14 cellular contexts compared by ENCODE assay signal in the genomic region with DNA sequence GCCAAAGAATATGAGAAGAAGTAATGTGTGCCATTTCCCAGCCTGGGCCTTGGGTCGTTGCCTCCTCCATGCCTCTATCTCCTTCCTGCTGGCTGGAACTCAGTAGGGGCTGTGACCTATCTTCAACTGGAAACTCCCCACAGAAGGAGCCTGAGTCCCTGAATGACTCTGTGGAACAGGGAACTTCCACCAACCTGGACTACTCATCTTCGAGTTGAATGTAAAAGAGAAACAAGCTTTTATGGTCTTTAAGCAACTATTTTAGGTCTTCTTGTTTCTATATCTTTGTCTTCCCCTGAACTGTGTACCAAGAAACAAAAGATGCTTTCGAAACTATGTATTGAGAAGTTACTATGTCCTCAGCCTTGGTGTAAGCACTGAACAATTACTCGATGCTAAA.
DNase-seq lines count a peak whose midpoint lies in the region; ATAC-seq, FAIRE-seq and TF ChIP-seq lines count a peak whose summit lies in the region.
"Had no signal": no experiment of that assay in that cellular context is flagged by ENCODE, and none has a peak within 500 bp of the region (broad histone marks: within the 10 kb centered on the region; RNA-seq: fewer than 3 reads in every experiment).

No MANE protein-coding gene starts in this region.

- no peak for TF ChIP-seq CTCF in activated CD8-positive, alpha-beta T cell treated with anti-CD3 and anti-CD28 coated beads for 36 hours (IDR thresholded peaks at IDR 0.05)

- DNase-seq in GM18507 (ENCODE audit: extremely low spot score, insufficient read length, low read depth) (no peak), OCI-M2 (lab: John Stamatoyannopoulos, UW; ENCODE audit: unreplicated experiment) (no peak), left ventricle myocardium superior (no peak), RKO (ENCODE audit: low spot score) (no peak)
- DNase-seq in activated CD8-positive, alpha-beta T cell treated with anti-CD3 and anti-CD28 coated beads for 36 hours, result no peak
- DNase-seq: activated B cell treated with CpG ODN at 0.5 μM for 24 hours; DMS79; NCI-H2171 treated with DMSO at 0.1 percent for 48 hours; stimulated activated CD4-positive, alpha-beta T cell treated with anti-CD3 and anti-CD28 coated beads, Interleukin-1b, Interleukin-23, amount 100 ng/mL, for 48 hours had no signal

- intact Hi-C loops in activated CD8-positive, alpha-beta T cell treated with anti-CD3 and anti-CD28 coated beads for 36 hours (cut with micrococcal nuclease), result no loop called here
- intact Hi-C loops in left ventricle myocardium superior (cut with micrococcal nuclease), result no loop called here

- ATAC-seq in GM21367 (IDR thresholded peaks at IDR 0.05; ENCODE audit: unreplicated experiment), result peak; percentile 51
- peak; percentile 64 for ATAC-seq in HG02884 (IDR thresholded peaks at IDR 0.05; ENCODE audit: unreplicated experiment)
- peak; percentile 44 for ATAC-seq in HG03571 (IDR thresholded peaks at IDR 0.05; ENCODE audit: unreplicated experiment)
- ATAC-seq in activated CD8-positive, alpha-beta T cell treated with anti-CD3 and anti-CD28 coated beads for 36 hours, result no peak
- no peak for ATAC-seq in left ventricle myocardium superior

- no peak overlapping the region for H3K4me3 Mint-ChIP-seq in activated CD8-positive, alpha-beta T cell treated with anti-CD3 and anti-CD28 coated beads for 36 hours
- H3K4me3 Mint-ChIP-seq: activated B cell treated with CpG ODN at 0.5 μM for 24 hours, nephron had no signal

- peak; percentile 5 for FAIRE-seq in GM18507 (lab: Jason Lieb, UNC)
- FAIRE-seq: colon had no signal

- no peaks in the 10 kb centered on the region for H3K27me3 Mint-ChIP-seq in activated CD8-positive, alpha-beta T cell treated with anti-CD3 and anti-CD28 coated beads for 36 hours
- H3K27me3 Mint-ChIP-seq: activated B cell treated with CpG ODN at 0.5 μM for 24 hours had no signal

- H3K9me3 Mint-ChIP-seq in activated CD8-positive, alpha-beta T cell treated with anti-CD3 and anti-CD28 coated beads for 36 hours, result no peaks in the 10 kb centered on the region
- H3K9me3 Mint-ChIP-seq: activated B cell treated with CpG ODN at 0.5 μM for 24 hours had no signal

- CTCF ChIA-PET in activated CD8-positive, alpha-beta T cell treated with anti-CD3 and anti-CD28 coated beads for 36 hours (lab: Charles Lee), result no interaction called here

- POLR2A ChIA-PET in activated CD8-positive, alpha-beta T cell treated with anti-CD3 and anti-CD28 coated beads for 36 hours (lab: Charles Lee), result no interaction called here

- H3K4me1 Mint-ChIP-seq in activated CD8-positive, alpha-beta T cell treated with anti-CD3 and anti-CD28 coated beads for 36 hours (ENCODE audit: low read depth), result no peaks in the 10 kb centered on the region
- H3K4me1 Mint-ChIP-seq: activated B cell treated with CpG ODN at 0.5 μM for 24 hours had no signal

- no peak overlapping the region for H3K27ac Mint-ChIP-seq in activated CD8-positive, alpha-beta T cell treated with anti-CD3 and anti-CD28 coated beads for 36 hours
- H3K27ac Mint-ChIP-seq: activated B cell treated with CpG ODN at 0.5 μM for 24 hours had no signal

- no peaks in the 10 kb centered on the region for H3K36me3 Mint-ChIP-seq in activated CD8-positive, alpha-beta T cell treated with anti-CD3 and anti-CD28 coated beads for 36 hours (ENCODE audit: low read depth)

Comparison
In these comparisons a context has a peak if more than half of its experiments do, and no peak if none do; other contexts are left out.
1. ATAC-seq: peak in GM21367 (single experiment), HG02884 (single experiment) and HG03571 (single experiment); none in activated CD8-positive, alpha-beta T cell treated with anti-CD3 and anti-CD28 coated beads for 36 hours (single experiment) and left ventricle myocardium superior (single experiment).